ENCODE assay signal across 11 cellular contexts in the genomic region with DNA sequence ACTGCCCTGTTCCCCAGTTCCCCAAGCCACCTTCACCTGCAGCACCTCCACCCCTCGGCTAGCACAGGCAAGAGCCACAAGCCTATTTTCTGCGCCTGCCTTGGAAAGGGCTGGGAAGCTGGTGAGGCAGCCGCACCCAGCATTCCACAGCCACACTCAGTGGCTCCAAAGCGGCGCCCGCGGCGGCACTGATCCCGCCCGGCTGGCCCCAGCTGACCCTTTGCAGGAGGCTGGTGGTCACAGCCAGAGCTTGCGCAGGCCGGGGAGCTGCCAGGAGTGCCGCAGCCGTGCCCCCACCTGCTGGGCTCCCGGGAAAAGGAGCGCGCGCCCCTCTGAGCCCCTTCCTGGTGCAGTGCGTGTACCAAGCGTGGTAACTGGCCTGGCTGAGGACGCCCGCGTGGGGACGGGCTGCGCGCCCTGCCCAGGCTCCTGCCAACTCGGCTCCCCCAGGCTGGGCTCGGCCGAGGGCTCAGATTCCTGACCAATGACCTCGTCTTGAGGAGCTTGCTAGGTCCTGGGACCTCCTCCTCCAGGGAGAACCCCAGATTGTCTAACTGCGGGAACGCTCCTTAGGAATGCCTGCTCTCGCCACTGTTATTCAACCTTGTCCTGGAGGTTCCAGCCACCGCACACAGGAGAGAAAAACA. TPM values are rescaled to one million over a fixed set of nuclear protein-coding genes. Genes with fewer than 3 reads are reported as not detected.
A peak's percentile ranks its signal among the peaks of the same experiment; 100 is the strongest.
DNase-seq lines count a peak whose midpoint lies in the region; ATAC-seq and TF ChIP-seq lines count a peak whose summit lies in the region.
"Had no signal": no experiment of that assay in that cellular context is flagged by ENCODE, and none has a peak within 500 bp of the region (broad histone marks: within the 10 kb centered on the region; RNA-seq: fewer than 3 reads in every experiment).

No MANE protein-coding gene starts in this region.

- H3K4me1 Mint-ChIP-seq in endodermal cell (peaks cover 7% of the 10 kb centered on the region), T-helper 17 cell (peaks cover 6% of the 10 kb centered on the region)
- H3K4me1 Mint-ChIP-seq in stimulated activated effector memory CD8-positive, alpha-beta T cell treated with anti-CD3 and anti-CD28 coated beads, Interleukin-12 subunit alpha, Interleukin-12 subunit beta, amount 100 ng/mL, for 72 hours, result no peaks in the 10 kb centered on the region
- H3K4me1 Mint-ChIP-seq: IgD-negative memory B cell had no signal

- no peaks in the 10 kb centered on the region for H3K36me3 ChIP-seq in endodermal cell (ENCODE audit: control insufficient read depth, insufficient read depth, low read length)
- H3K36me3 ChIP-seq in lower lobe of right lung, result no peaks in the 10 kb centered on the region
- H3K36me3 ChIP-seq in upper lobe of left lung, result no peaks in the 10 kb centered on the region

- H3K4me3 Mint-ChIP-seq in endodermal cell (peak overlapping the region; percentile 45), T-helper 17 cell (no peak overlapping the region)
- no peak overlapping the region for H3K4me3 Mint-ChIP-seq in stimulated activated effector memory CD8-positive, alpha-beta T cell treated with anti-CD3 and anti-CD28 coated beads, Interleukin-12 subunit alpha, Interleukin-12 subunit beta, amount 100 ng/mL, for 72 hours
- H3K4me3 Mint-ChIP-seq: IgD-negative memory B cell had no signal

- TF ChIP-seq EP300 in upper lobe of left lung (IDR thresholded peaks at IDR 0.05), result no peak

- H3K27me3 Mint-ChIP-seq in endodermal cell (ENCODE audit: insufficient read depth) (peaks cover 29% of the 10 kb centered on the region), T-helper 17 cell (peaks cover 41% of the 10 kb centered on the region)

- ATAC-seq in lower lobe of right lung, result peak; percentile 95 to 97
- peak; percentile 82 to 92 for ATAC-seq in upper lobe of left lung (ENCODE audit: low FRiP score in 2 of 2)
- ATAC-seq in HG03097 (IDR thresholded peaks at IDR 0.05; ENCODE audit: low FRiP score, unreplicated experiment), result no peak
- no peak for ATAC-seq in stimulated activated effector memory CD8-positive, alpha-beta T cell treated with anti-CD3 and anti-CD28 coated beads, Interleukin-12 subunit alpha, Interleukin-12 subunit beta, amount 100 ng/mL, for 72 hours
- ATAC-seq in T-helper 17 cell, result no peak

- peak in 2 of 3 experiments; percentile 19 to 46 for DNase-seq in NCI-H1417 (lab: John Stamatoyannopoulos, UW)
- no peak for DNase-seq in NCI-H1417 treated with DMSO at 0.1 percent for 48 hours (lab: John Stamatoyannopoulos, UW)
- peak; percentile 88 for DNase-seq in endodermal cell
- peak; percentile 87 for DNase-seq in lower lobe of right lung
- DNase-seq in upper lobe of left lung, result peak; percentile 84 to 92
- no peak for DNase-seq in stimulated activated effector memory CD8-positive, alpha-beta T cell treated with anti-CD3 and anti-CD28 coated beads, Interleukin-12 subunit alpha, Interleukin-12 subunit beta, amount 100 ng/mL, for 72 hours (ENCODE audit: low spot score in 2 of 2)
- DNase-seq in T-helper 17 cell, result no peak
- DNase-seq: stimulated activated CD4-positive, alpha-beta T cell treated with anti-CD3 and anti-CD28 coated beads, Interleukin-1b, Interleukin-23, amount 100 ng/mL, for 48 hours had no signal

- no peaks in the 10 kb centered on the region for H3K36me3 Mint-ChIP-seq in endodermal cell (ENCODE audit: low read depth)
- no peaks in the 10 kb centered on the region for H3K36me3 Mint-ChIP-seq in stimulated activated effector memory CD8-positive, alpha-beta T cell treated with anti-CD3 and anti-CD28 coated beads, Interleukin-12 subunit alpha, Interleukin-12 subunit beta, amount 100 ng/mL, for 72 hours
- peaks cover 11% of the 10 kb centered on the region for H3K36me3 Mint-ChIP-seq in T-helper 17 cell (ENCODE audit: low read depth)
- H3K36me3 Mint-ChIP-seq: IgD-negative memory B cell had no signal

- peaks cover 5% of the 10 kb centered on the region for H3K4me1 ChIP-seq in endodermal cell (ENCODE audit: control insufficient read depth, insufficient read depth, low read length)
- peaks cover 38% of the 10 kb centered on the region for H3K4me1 ChIP-seq in lower lobe of right lung
- H3K4me1 ChIP-seq in upper lobe of left lung, result peaks cover 0 to 27% (median 20%) of the 10 kb centered on the region in 4 donors

- 15 to 21% methylated on average over 12 to 34 of the region's 34 CpGs for WGBS in endodermal cell (ENCODE audit: insufficient coverage in 1 of 2, insufficient read length in 1 of 2), 2 experiments
- 11 to 12% methylated on average over 12 to 32 of the region's 34 CpGs for WGBS in upper lobe of left lung, 2 donors

- H3K9ac ChIP-seq in endodermal cell (ENCODE audit: extremely low read depth, low read length, poor library complexity, severe bottlenecking), result peak overlapping the region; percentile 13

- peak overlapping the region; percentile 61 for H3K4me3 ChIP-seq in endodermal cell (ENCODE audit: low read length)
- H3K4me3 ChIP-seq in lower lobe of right lung, result peak overlapping the region; percentile 32
- peak overlapping the region in 3 of 4 donors; percentile 18 to 30 (median 30) for H3K4me3 ChIP-seq in upper lobe of left lung

- no peaks in the 10 kb centered on the region for H3K9me3 Mint-ChIP-seq in endodermal cell
- H3K9me3 Mint-ChIP-seq in stimulated activated effector memory CD8-positive, alpha-beta T cell treated with anti-CD3 and anti-CD28 coated beads, Interleukin-12 subunit alpha, Interleukin-12 subunit beta, amount 100 ng/mL, for 72 hours, result no peaks in the 10 kb centered on the region
- H3K9me3 Mint-ChIP-seq: IgD-negative memory B cell had no signal

- H3K27ac ChIP-seq in endodermal cell (ENCODE audit: low read depth, low read length), result no peak overlapping the region
- H3K27ac ChIP-seq in lower lobe of right lung, result peak overlapping the region; percentile 86
- H3K27ac ChIP-seq in upper lobe of left lung, result peak overlapping the region; percentile 65 to 89 (median 77)
- H3K27ac ChIP-seq: 22Rv1 had no signal

- H3K27me3 ChIP-seq in endodermal cell (ENCODE audit: control insufficient read depth, insufficient read depth, low read length, poor library complexity, severe bottlenecking), result peaks cover 30% of the 10 kb centered on the region
- peaks cover 11% of the 10 kb centered on the region for H3K27me3 ChIP-seq in lower lobe of right lung (ENCODE audit: low read depth)
- H3K27me3 ChIP-seq in upper lobe of left lung, result peaks cover 0 to 5% (median 1%) of the 10 kb centered on the region in 4 donors

- TF ChIP-seq POLR2A in upper lobe of left lung (IDR thresholded peaks at IDR 0.05), result peak in 1 of 4 donors; percentile 72

- intact Hi-C loops in lower lobe of right lung (cut with DNase I), result no loop called here

- peaks cover 2% of the 10 kb centered on the region for H3K9me3 ChIP-seq in endodermal cell (ENCODE audit: control insufficient read depth, low read length)
- H3K9me3 ChIP-seq in lower lobe of right lung, result no peaks in the 10 kb centered on the region
- H3K9me3 ChIP-seq in upper lobe of left lung, result no peaks in the 10 kb centered on the region
- H3K9me3 ChIP-seq in T-helper 17 cell (ENCODE audit: control insufficient read depth, low read length, poor library complexity, severe bottlenecking), result no peaks in the 10 kb centered on the region

- TF ChIP-seq CTCF in endodermal cell (conservative IDR thresholded peaks at IDR 0.05), result no peak
- no peak for TF ChIP-seq CTCF in lower lobe of right lung (IDR thresholded peaks at IDR 0.05)
- TF ChIP-seq CTCF in upper lobe of left lung (IDR thresholded peaks at IDR 0.05), result no peak

- H3K27ac Mint-ChIP-seq in endodermal cell, result peak overlapping the region; percentile 8
- no peak overlapping the region for H3K27ac Mint-ChIP-seq in stimulated activated effector memory CD8-positive, alpha-beta T cell treated with anti-CD3 and anti-CD28 coated beads, Interleukin-12 subunit alpha, Interleukin-12 subunit beta, amount 100 ng/mL, for 72 hours
- no peak overlapping the region for H3K27ac Mint-ChIP-seq in T-helper 17 cell
- H3K27ac Mint-ChIP-seq: IgD-negative memory B cell had no signal

RNA-seq across cellular contexts. Expression of a gene that starts 13.3 kb away (rescaled TPM):
- total RNA-seq in endodermal cell (1 to 10 TPM; 2.0 TPM), lower lobe of right lung (29.3 TPM), upper lobe of left lung (10 to 100 TPM; 26.7 to 52.4 (median 32.9) TPM), T-helper 17 cell (not detected)
- 1.0 TPM for polyA plus RNA-seq in endodermal cell (2013, experiment 1 of 2)
- polyA plus RNA-seq in endodermal cell (2013, experiment 2 of 2), result 0.54 TPM
- polyA plus RNA-seq: IgD-negative memory B cell had no signal

RNA-seq across cellular contexts. Expression of a gene that starts 46.7 kb away (rescaled TPM):
- total RNA-seq in endodermal cell (1,000 to 10,000 TPM; 2,197 to 2,355 TPM), lower lobe of right lung (443 TPM), upper lobe of left lung (100 to 1,000 TPM; 278 to 569 (median 393) TPM), T-helper 17 cell (100 to 1,000 TPM; 343 to 428 TPM)
- 1,203 TPM for polyA plus RNA-seq in endodermal cell (2013, experiment 1 of 2)
- polyA plus RNA-seq in endodermal cell (2013, experiment 2 of 2), result 1,289 TPM

Comparison
In these comparisons a context has a peak if more than half of its experiments do, and no peak if none do; other contexts are left out.
1. DNase-seq: peak in NCI-H1417 (2 of 3), endodermal cell (single experiment), lower lobe of right lung (single experiment) and upper lobe of left lung (2 of 2); none in NCI-H1417 treated with DMSO at 0.1 percent for 48 hours (single experiment), stimulated activated effector memory CD8-positive, alpha-beta T cell treated with anti-CD3 and anti-CD28 coated beads, Interleukin-12 subunit alpha, Interleukin-12 subunit beta, amount 100 ng/mL, for 72 hours (0 of 2) and T-helper 17 cell (0 of 3).
2. ATAC-seq: peak in lower lobe of right lung (2 of 2) and upper lobe of left lung (2 of 2); none in HG03097 (single experiment), stimulated activated effector memory CD8-positive, alpha-beta T cell treated with anti-CD3 and anti-CD28 coated beads, Interleukin-12 subunit alpha, Interleukin-12 subunit beta, amount 100 ng/mL, for 72 hours (single experiment) and T-helper 17 cell (single experiment).
3. RNA of a gene that starts 13.3 kb away (total RNA-seq): 26.7 to 52.4 TPM in upper lobe of left lung and 29.3 TPM in lower lobe of right lung (single experiment); 2.0 TPM in endodermal cell and not detected in T-helper 17 cell; every median in the first group is over 4 times any median in the second.
4. Peak in every context shown above with its lines, with median percentiles within 50 percentile points of each other: H3K4me3 ChIP-seq.